ENCODE assay signal across 8 cellular contexts in the genomic region with DNA sequence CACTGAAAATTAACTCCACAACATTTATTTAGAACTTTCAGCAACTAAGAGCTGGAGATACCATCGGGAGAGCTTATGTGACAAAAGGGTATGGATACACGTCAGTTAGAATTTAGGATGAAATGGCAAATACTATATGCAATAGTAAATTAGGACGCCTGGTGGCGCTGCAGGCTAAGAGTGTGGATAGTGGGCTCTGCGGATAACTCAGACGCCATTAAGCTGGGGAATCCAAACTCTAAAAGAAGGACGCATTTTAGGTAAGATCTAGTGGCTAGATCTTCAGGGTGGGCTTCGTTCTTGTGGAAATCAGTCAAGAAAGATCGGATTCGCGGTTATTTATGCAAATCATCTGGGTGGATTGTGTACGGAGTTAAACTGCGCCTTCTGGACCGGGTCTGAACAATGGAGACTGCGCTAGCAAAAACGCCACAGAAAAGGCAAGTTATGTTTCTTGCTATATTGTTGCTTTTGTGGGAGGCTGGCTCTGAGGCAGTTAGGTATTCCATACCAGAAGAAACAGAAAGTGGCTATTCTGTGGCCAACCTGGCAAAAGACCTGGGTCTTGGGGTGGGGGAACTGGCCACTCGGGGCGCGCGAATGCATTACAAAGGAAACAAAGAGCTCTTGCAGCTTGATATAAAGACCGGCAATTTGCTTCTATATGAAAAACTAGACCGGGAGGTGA.
DNase-seq lines count a peak whose midpoint lies in the region; ATAC-seq and TF ChIP-seq lines count a peak whose summit lies in the region.

A gene (plus strand): TSS at position 177 of the 688 bp plus-strand sequence. CDS start 229 bp downstream, at position 406.

- no peaks in the 10 kb centered on the region for H3K36me3 ChIP-seq in muscle layer of duodenum (ENCODE audit: control insufficient read depth in 1 of 2, insufficient read depth in 2 of 2, low read length in 2 of 2)

- H3K4me3 ChIP-seq in GM12864 (ENCODE audit: low read depth, low read length) = no peak within 1 kb of the TSS
- H3K4me3 ChIP-seq in muscle layer of duodenum (ENCODE audit: low read depth in 1 of 2, low read length in 2 of 2) = peak within 1 kb of the TSS; percentile 42 to 69

- ATAC-seq in GM19397 (IDR thresholded peaks at IDR 0.05; ENCODE audit: unreplicated experiment) = no peak

- peak; percentile 18 for TF ChIP-seq CTCF in GM12864 (IDR thresholded peaks at IDR 0.05; ENCODE audit: low read depth, low read length, missing control alignments)

- H3K4me1 ChIP-seq in muscle layer of duodenum (ENCODE audit: control insufficient read depth in 1 of 2, insufficient read depth in 2 of 2, low read length in 2 of 2) = no peaks in the 10 kb centered on the region

- peaks cover 24 to 62% of the 10 kb centered on the region in 2 donors for H3K9me3 ChIP-seq in muscle layer of duodenum (ENCODE audit: control insufficient read depth in 1 of 2, low read length in 2 of 2)

- H3K27ac ChIP-seq in muscle layer of duodenum (ENCODE audit: low read length) = no peak within 1 kb of the TSS

- DNase-seq in GM12864 (ENCODE audit: low read depth) = no peak
- DNase-seq in NCI-H2227 (lab: John Stamatoyannopoulos, UW; ENCODE audit: unreplicated experiment) = peak; percentile 89
- peak; percentile 36 for DNase-seq in cerebellar cortex (ENCODE audit: low spot score)
- DNase-seq in stimulated activated CD4-positive, alpha-beta T cell treated with anti-CD3 and anti-CD28 coated beads, Interleukin-4, amount 100 ng/mL, for 24 hours = no peak
- DNase-seq in NCI-H1092 (lab: John Stamatoyannopoulos, UW) = no peak
- DNase-seq in germinal center (ENCODE audit: low spot score) = no peak

- no peaks in the 10 kb centered on the region for H3K27me3 ChIP-seq in muscle layer of duodenum (ENCODE audit: low read depth, low read length)

Comparison
In these comparisons a context has a peak if more than half of its experiments do, and no peak if none do; other contexts are left out.
1. DNase-seq: peak in NCI-H2227 (single experiment) and cerebellar cortex (single experiment); none in GM12864 (single experiment), stimulated activated CD4-positive, alpha-beta T cell treated with anti-CD3 and anti-CD28 coated beads, Interleukin-4, amount 100 ng/mL, for 24 hours (single experiment), NCI-H1092 (single experiment) and germinal center (single experiment).